In genomic region chr16:12903325-12904040, GRCh38 we compare ENCODE assay signal across 1 cellular context.
TF ChIP-seq lines count a peak whose summit lies in the region.

No MANE protein-coding gene starts in this region.

TF ChIP-seq in GM23338, 12 proteins besides CTCF, POLR2A, EP300 and RAD21 (continued from another document):
- no peak for TF ChIP-seq REST (IDR thresholded peaks at IDR 0.05; ENCODE audit: unreplicated experiment)
- no peak for TF ChIP-seq ETS1 (IDR thresholded peaks at IDR 0.05)
- TF ChIP-seq EZH2phosphoT487 (IDR thresholded peaks at IDR 0.05; ENCODE audit: unreplicated experiment), result no peak
- no peak for TF ChIP-seq STAT1 (IDR thresholded peaks at IDR 0.05; ENCODE audit: unreplicated experiment)
- no peak for TF ChIP-seq ZNF114 (CRISPR knock-in tag; IDR thresholded peaks at IDR 0.05)
- no peak for TF ChIP-seq CREB1 (CRISPR knock-in tag; IDR thresholded peaks at IDR 0.05; ENCODE audit: low read depth)
- TF ChIP-seq NANOG (IDR thresholded peaks at IDR 0.05; ENCODE audit: borderline replicate concordance), result no peak
- TF ChIP-seq EZH2 (IDR thresholded peaks at IDR 0.05; ENCODE audit: low read depth, unreplicated experiment), result no peak
